Comparison of ENCODE assay signal across 27 cellular contexts in the genomic region with DNA sequence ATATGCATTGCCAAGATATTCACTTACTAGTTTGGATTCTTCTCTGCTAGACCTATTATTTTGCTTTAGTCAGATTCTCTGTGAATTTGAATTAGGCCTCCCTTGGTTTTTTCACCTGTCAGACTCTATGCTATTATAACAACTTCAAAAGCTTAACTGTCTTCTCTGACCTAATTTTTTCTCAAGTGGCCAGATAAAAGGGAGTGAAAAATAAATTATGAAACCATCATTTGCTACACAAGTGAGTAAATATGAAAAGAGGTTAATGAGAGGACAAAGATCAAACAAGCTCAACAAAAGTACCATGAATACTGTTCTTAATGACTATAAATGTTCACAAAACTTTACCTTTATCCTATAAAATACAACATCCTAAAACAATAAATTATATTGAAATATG.
"Had no signal": no experiment of that assay in that cellular context is flagged by ENCODE, and none has a peak within 500 bp of the region (broad histone marks: within the 10 kb centered on the region; RNA-seq: fewer than 3 reads in every experiment).

No MANE protein-coding gene starts in this region.

- ATAC-seq: natural killer cell; right lobe of liver; stimulated activated naive CD8-positive, alpha-beta T cell treated with anti-CD3 and anti-CD28 coated beads, Interleukin-15, amount 100 ng/mL, for 72 hours had no signal

- H3K4me1 ChIP-seq: colonic mucosa, esophagus squamous epithelium, parathyroid adenoma, right lobe of liver, suprapubic skin, transverse colon, upper lobe of right lung, uterus had no signal

- H3K27ac Mint-ChIP-seq: dendritic cell treated with granulocyte-macrophage colony-stimulating factor and Interleukin-4, amounts not matched to agents 40 ng/mL and 50 ng/mL, for 4 days; immature natural killer cell; memory B cell; natural killer cell; progenitor cell of endocrine pancreas; stimulated activated naive CD8-positive, alpha-beta T cell treated with anti-CD3 and anti-CD28 coated beads, Interleukin-15, amount 100 ng/mL, for 72 hours had no signal

- H3K4me3 ChIP-seq: colonic mucosa, esophagus squamous epithelium, lung, right lobe of liver, suprapubic skin, transverse colon, upper lobe of right lung, uterus had no signal

- H3K36me3 ChIP-seq: colonic mucosa, esophagus squamous epithelium, neutrophil, right lobe of liver, suprapubic skin, transverse colon, upper lobe of right lung, uterus had no signal

- H3K27me3 ChIP-seq: colonic mucosa, esophagus squamous epithelium, neutrophil, right lobe of liver, suprapubic skin, transverse colon, upper lobe of right lung, uterus had no signal

- H3K9me3 ChIP-seq: colonic mucosa, esophagus squamous epithelium, neutrophil, right lobe of liver, suprapubic skin, upper lobe of right lung, uterus had no signal

- H3K36me3 Mint-ChIP-seq: immature natural killer cell, memory B cell, natural killer cell had no signal

- FAIRE-seq: small intestine had no signal

- H3K27me3 Mint-ChIP-seq: dendritic cell treated with granulocyte-macrophage colony-stimulating factor and Interleukin-4, amounts not matched to agents 40 ng/mL and 50 ng/mL, for 4 days; memory B cell; progenitor cell of endocrine pancreas; stimulated activated naive CD8-positive, alpha-beta T cell treated with anti-CD3 and anti-CD28 coated beads, Interleukin-15, amount 100 ng/mL, for 72 hours had no signal

- DNase-seq: colonic mucosa; effector memory CD4-positive, alpha-beta T cell; erythroblast; esophagus squamous epithelium; foreskin melanocyte; glutamatergic neuron; hypothalamus; immature natural killer cell; islet precursor cell; natural killer cell; right lobe of liver; small intestine; stimulated activated CD4-positive, alpha-beta T cell treated with anti-CD3 and anti-CD28 coated beads, Interleukin-15, amount 100 ng/mL, for 24 hours; stimulated activated CD4-positive, alpha-beta T cell treated with anti-CD3 and anti-CD28 coated beads, Interleukin-2, amount 100 ng/mL, for 48 hours; stimulated activated CD8-positive, alpha-beta memory T cell treated with anti-CD3 and anti-CD28 coated beads, Interleukin-4, amount 100 ng/mL, for 48 hours; stimulated activated naive CD4-positive, alpha-beta T cell; stimulated activated naive CD8-positive, alpha-beta T cell treated with anti-CD3 and anti-CD28 coated beads, Interleukin-15, amount 100 ng/mL, for 72 hours; transverse colon; upper lobe of right lung; uterus had no signal

- H3K27ac ChIP-seq: colonic mucosa, esophagus squamous epithelium, neutrophil, parathyroid adenoma, right lobe of liver, suprapubic skin, transverse colon, upper lobe of right lung, uterus had no signal

- H3K4me1 Mint-ChIP-seq: immature natural killer cell; memory B cell; natural killer cell; stimulated activated naive CD8-positive, alpha-beta T cell treated with anti-CD3 and anti-CD28 coated beads, Interleukin-15, amount 100 ng/mL, for 72 hours had no signal

- H3K4me3 Mint-ChIP-seq: dendritic cell treated with granulocyte-macrophage colony-stimulating factor and Interleukin-4, amounts not matched to agents 40 ng/mL and 50 ng/mL, for 4 days; immature natural killer cell; memory B cell; natural killer cell; stimulated activated naive CD8-positive, alpha-beta T cell treated with anti-CD3 and anti-CD28 coated beads, Interleukin-15, amount 100 ng/mL, for 72 hours had no signal
